In genomic region chr1:193504920-193505319, GRCh38 we compare ENCODE assay signal across 27 cellular contexts.
"Had no signal": no experiment of that assay in that cellular context is flagged by ENCODE, and none has a peak within 500 bp of the region (broad histone marks: within the 10 kb centered on the region; RNA-seq: fewer than 3 reads in every experiment).

No MANE protein-coding gene starts in this region.

- H3K36me3 Mint-ChIP-seq: neural progenitor cell; stimulated activated naive B cell treated with anti-CD40 and anti-IgM and Interleukin-4, amounts not matched to agents 10 μg/mL and 1 μg/mL and 100 μg/mL, for 72 hours had no signal

- H3K27me3 Mint-ChIP-seq: progenitor cell of endocrine pancreas; stimulated activated naive CD8-positive, alpha-beta T cell treated with anti-CD3 and anti-CD28 coated beads, Interleukin-15, Interleukin-2, amounts not matched to agents 100 ng/mL and 50 ng/mL, for 24 hours had no signal

- ATAC-seq: psoas muscle; right cardiac atrium; right lobe of liver; stimulated activated effector memory CD8-positive, alpha-beta T cell treated with anti-CD3 and anti-CD28 coated beads, Interleukin-12 subunit alpha, Interleukin-12 subunit beta, amount 100 ng/mL, for 72 hours; stimulated activated naive B cell treated with anti-CD40 and anti-IgM and Interleukin-4, amounts not matched to agents 10 μg/mL and 1 μg/mL and 100 μg/mL, for 72 hours had no signal

- FAIRE-seq: small intestine, urothelium cell line had no signal

- H3K4me3 Mint-ChIP-seq: nephron; neural progenitor cell; stimulated activated effector memory CD8-positive, alpha-beta T cell treated with anti-CD3 and anti-CD28 coated beads, Interleukin-12 subunit alpha, Interleukin-12 subunit beta, amount 100 ng/mL, for 72 hours; stimulated activated naive B cell treated with anti-CD40 and anti-IgM and Interleukin-4, amounts not matched to agents 10 μg/mL and 1 μg/mL and 100 μg/mL, for 72 hours; stimulated activated naive CD8-positive, alpha-beta T cell treated with anti-CD3 and anti-CD28 coated beads, Interleukin-15, Interleukin-2, amounts not matched to agents 100 ng/mL and 50 ng/mL, for 24 hours had no signal

- H3K4me1 Mint-ChIP-seq: nephron; neural progenitor cell; stimulated activated naive B cell treated with anti-CD40 and anti-IgM and Interleukin-4, amounts not matched to agents 10 μg/mL and 1 μg/mL and 100 μg/mL, for 72 hours had no signal

- H3K9me3 ChIP-seq: ovary, psoas muscle, right lobe of liver, sigmoid colon, stomach, thoracic aorta, thyroid gland, tibial nerve, upper lobe of left lung, vagina had no signal

- H3K27ac Mint-ChIP-seq: nephron; neural progenitor cell; progenitor cell of endocrine pancreas; stimulated activated effector memory CD8-positive, alpha-beta T cell treated with anti-CD3 and anti-CD28 coated beads, Interleukin-12 subunit alpha, Interleukin-12 subunit beta, amount 100 ng/mL, for 72 hours; stimulated activated naive B cell treated with anti-CD40 and anti-IgM and Interleukin-4, amounts not matched to agents 10 μg/mL and 1 μg/mL and 100 μg/mL, for 72 hours; stimulated activated naive CD8-positive, alpha-beta T cell treated with anti-CD3 and anti-CD28 coated beads, Interleukin-15, Interleukin-2, amounts not matched to agents 100 ng/mL and 50 ng/mL, for 24 hours had no signal

- DNase-seq: occipital lobe; ovary; posterior cingulate gyrus; psoas muscle; right cardiac atrium; right lobe of liver; sigmoid colon; small intestine; stimulated activated CD4-positive, alpha-beta T cell treated with anti-CD3 and anti-CD28 coated beads, Interleukin-15, amount 100 ng/mL, for 24 hours; stimulated activated CD4-positive, alpha-beta T cell treated with anti-CD3 and anti-CD28 coated beads, Interleukin-2, amount 100 ng/mL, for 24 hours; stimulated activated CD4-positive, alpha-beta T cell treated with anti-CD3 and anti-CD28 coated beads, Interleukin-2, amount 100 ng/mL, for 48 hours; stimulated activated CD4-positive, alpha-beta T cell treated with anti-CD3 and anti-CD28 coated beads, Interleukin-4, amount 100 ng/mL, for 24 hours; stimulated activated naive B cell treated with anti-CD40 and anti-IgM and Interleukin-4, amounts not matched to agents 10 μg/mL and 1 μg/mL and 100 μg/mL, for 72 hours; stimulated activated naive CD4-positive, alpha-beta T cell treated with Interleukin-2 at 50 U/mL for 16 hours; stomach; thyroid gland; trophoblast cell; upper lobe of left lung had no signal
